Comparison of ENCODE assay signal across 9 cellular contexts in genomic region chr1:185162491-185162890, GRCh38.
"Had no signal": no experiment of that assay in that cellular context is flagged by ENCODE, and none has a peak within 500 bp of the region (broad histone marks: within the 10 kb centered on the region; RNA-seq: fewer than 3 reads in every experiment).

No MANE protein-coding gene starts in this region.

- ATAC-seq: GM23338, HCT116, HepG2 had no signal

- H3K9me3 ChIP-seq: HAP-1 had no signal

- DNase-seq: H7, HFFc6, KBM-7 had no signal

- H3K4me3 ChIP-seq: GM23338, HAP-1 had no signal

- H3K9me3 Mint-ChIP-seq: GM23338, HFFc6, IgD-negative memory B cell had no signal

- H3K27me3 Mint-ChIP-seq: IgD-negative memory B cell had no signal

- H3K4me3 Mint-ChIP-seq: GM23338, HFFc6 had no signal

- H3K27ac Mint-ChIP-seq: GM23338, HFFc6 had no signal

- H3K4me1 ChIP-seq: HAP-1 had no signal

- H3K27ac ChIP-seq: HL-60 had no signal

- H3K36me3 ChIP-seq: HAP-1 had no signal
